Comparison of ENCODE assay signal across 8 cellular contexts in genomic region chr9:136328011-136328621, GRCh38. TPM values are rescaled to one million over a fixed set of nuclear protein-coding genes. Genes with fewer than 3 reads are reported as not detected.
A peak's percentile ranks its signal among the peaks of the same experiment; 100 is the strongest.
DNase-seq lines count a peak whose midpoint lies in the region; ATAC-seq and TF ChIP-seq lines count a peak whose summit lies in the region.

No MANE protein-coding gene starts in this region.

- no peaks in the 10 kb centered on the region for H3K36me3 ChIP-seq in A673 (ENCODE audit: insufficient read depth, low read length, poor library complexity, severe bottlenecking)
- no peaks in the 10 kb centered on the region for H3K36me3 ChIP-seq in HUES6 (ENCODE audit: control insufficient read depth, insufficient read depth, low read length)
- H3K36me3 ChIP-seq in mammary epithelial cell (ENCODE audit: insufficient read depth, low read length): no peaks in the 10 kb centered on the region

- DNase-seq in A673 (ENCODE audit: low spot score) (no peak), mammary epithelial cell (peak; percentile 47), mucosa of gallbladder (ENCODE audit: low spot score) (peak; percentile 37), NCI-H774 (lab: John Stamatoyannopoulos, UW) (no peak), putamen (ENCODE audit: low spot score) (no peak)

- ATAC-seq in HG02884 (IDR thresholded peaks at IDR 0.05; ENCODE audit: unreplicated experiment) (no peak), HG02571 (IDR thresholded peaks at IDR 0.05; ENCODE audit: unreplicated experiment) (no peak)

- WGBS in mammary epithelial cell (ENCODE audit: low coverage, missing lambda C conversion rate): 21% methylated on average over 10 of the region's 13 CpGs

- H4K20me1 ChIP-seq in mammary epithelial cell (ENCODE audit: insufficient read depth, low read length): no peaks in the 10 kb centered on the region

- H3K4me1 ChIP-seq in A673 (ENCODE audit: insufficient read depth, low read length, poor library complexity, severe bottlenecking) (peaks cover 25% of the 10 kb centered on the region), HUES6 (ENCODE audit: control insufficient read depth, insufficient read depth, low read length) (peaks cover 23% of the 10 kb centered on the region), mammary epithelial cell (ENCODE audit: insufficient read depth, low read length) (peaks cover 26% of the 10 kb centered on the region)

- H3K27me3 ChIP-seq in A673 (replicated peaks; ENCODE audit: insufficient read depth, low read depth, low read length, poor library complexity): no peaks in the 10 kb centered on the region
- no peaks in the 10 kb centered on the region for H3K27me3 ChIP-seq in HUES6 (ENCODE audit: control insufficient read depth, insufficient read depth, low read length)
- H3K27me3 ChIP-seq in mammary epithelial cell (ENCODE audit: insufficient read depth, low read length): no peaks in the 10 kb centered on the region

- peak overlapping the region; percentile 76 for H3K4me3 ChIP-seq in A673 (ENCODE audit: low read depth, low read length, poor library complexity, severe bottlenecking)
- H3K4me3 ChIP-seq in HUES6 (ENCODE audit: low read depth, low read length): peak overlapping the region; percentile 65
- peak overlapping the region; percentile 49 to 60 (median 57) for H3K4me3 ChIP-seq in mammary epithelial cell (replicated peaks in 1 of 3; ENCODE audit: insufficient read depth in 1 of 3, low read depth in 2 of 3, low read length in 3 of 3)

- CTCF ChIA-PET in A673 (lab: Charles Lee): no interaction called here
- CTCF ChIA-PET in mammary epithelial cell (lab: Charles Lee; ENCODE audit: low non-redundant PET): no interaction called here

- in situ Hi-C loops in mammary epithelial cell (cut with MboI; ENCODE audit: low sequenced_read_pairs in 2 of 2): loop anchor here in 1 of 2 donors (10.0 to 25.0 kb wide), 2 partner anchors 67 to 309 kb away; no protein-coding TSS in a partner anchor

- dilution Hi-C loops in mammary epithelial cell (cut with HindIII; ENCODE audit: low sequenced_read_pairs): no loop called here

- TF ChIP-seq CTCF in A673 (conservative IDR thresholded peaks at IDR 0.05; ENCODE audit: low read depth, low read length): no peak
- TF ChIP-seq CTCF in mammary epithelial cell (conservative IDR thresholded peaks at IDR 0.05 in 1 of 2, IDR thresholded peaks at IDR 0.05 in 1 of 2; ENCODE audit: extremely low read depth in 1 of 2, insufficient read depth in 1 of 2, low read depth in 1 of 2, low read length in 2 of 2): no peak

- no peak overlapping the region for H3K9ac ChIP-seq in HUES6 (ENCODE audit: low read length)
- H3K9ac ChIP-seq in mammary epithelial cell (ENCODE audit: insufficient read depth, low read length): no peak overlapping the region

- intact Hi-C loops in A673 (cut with micrococcal nuclease; ENCODE audit: unreplicated experiment): no loop called here
- intact Hi-C loops in mammary epithelial cell (cut with micrococcal nuclease): loop anchor here (5.0 kb wide), 1 partner anchor 34 kb away; the partner anchor contains the start of gene DNLZ

- BruUV-seq in A673 (replicated peaks; lab: Mats Ljungman, UMichigan) (no TSS peak), mammary epithelial cell (replicated peaks; lab: Mats Ljungman, UMichigan) (no TSS peak)

- H3K9me3 ChIP-seq in A673 (ENCODE audit: low read depth, low read length, poor library complexity, severe bottlenecking): no peaks in the 10 kb centered on the region
- no peaks in the 10 kb centered on the region for H3K9me3 ChIP-seq in HUES6 (ENCODE audit: control insufficient read depth, insufficient read depth, low read depth, low read length)
- H3K9me3 ChIP-seq in mammary epithelial cell (replicated peaks; ENCODE audit: insufficient read depth, low read length): no peaks in the 10 kb centered on the region

- POLR2A ChIA-PET in A673 (lab: Charles Lee; ENCODE audit: low non-redundant PET): no interaction called here

- H3K4me2 ChIP-seq in mammary epithelial cell (ENCODE audit: insufficient read depth, low read depth, low read length): peak overlapping the region; percentile 98

- H3K27ac ChIP-seq in A673 (ENCODE audit: low read depth, low read length, poor library complexity, severe bottlenecking) (peak overlapping the region; percentile 74), HUES6 (ENCODE audit: low read depth, low read length) (no peak overlapping the region), mammary epithelial cell (ENCODE audit: insufficient read depth, low read depth, low read length) (no peak overlapping the region)

- H3K79me2 ChIP-seq in mammary epithelial cell (ENCODE audit: insufficient read depth, low read length): peaks cover 4% of the 10 kb centered on the region

- H2AFZ ChIP-seq in mammary epithelial cell (ENCODE audit: low read depth, low read length): no peak overlapping the region

RNA-seq across cellular contexts. Expression of gene GPSM1, which starts 0.8 kb away (rescaled TPM):
- total RNA-seq in A673 (2021): 36.4 and 48.5 TPM in 2 replicates
- total RNA-seq in mammary epithelial cell: 10 to 100 TPM; 34.3 to 34.4 TPM
- 9.1 TPM for polyA plus RNA-seq in mammary epithelial cell
- polyA minus RNA-seq in mammary epithelial cell: 2.2 TPM
- total RNA-seq in mucosa of gallbladder: 24.6 TPM

RNA-seq across cellular contexts. Expression of gene CCDC187, which starts 24.2 kb away (rescaled TPM):
- not detected in 2 replicates for total RNA-seq in A673 (2021)
- under 1 TPM in 1 of 2 donors, not detected in 1; 0.05 TPM for total RNA-seq in mammary epithelial cell
- polyA plus RNA-seq in mammary epithelial cell: not detected
- polyA minus RNA-seq in mammary epithelial cell: not detected
- total RNA-seq in mucosa of gallbladder: 1.8 TPM

RNA-seq across cellular contexts. Expression of gene DNLZ, which starts 35.4 kb away (rescaled TPM):
- 32.7 and 37.3 TPM in 2 replicates for total RNA-seq in A673 (2021)
- 10 to 100 TPM; 11.7 to 33.9 TPM for total RNA-seq in mammary epithelial cell
- 13.8 TPM for polyA plus RNA-seq in mammary epithelial cell
- not detected for polyA minus RNA-seq in mammary epithelial cell
- total RNA-seq in mucosa of gallbladder: 16.4 TPM

RNA-seq across cellular contexts. Expression of gene CARD9, which starts 45.4 kb away (rescaled TPM):
- total RNA-seq in A673 (2021) (4.8 and 5.4 TPM in 2 replicates), mammary epithelial cell (1 to 10 TPM in 1 of 2 donors, under 1 TPM in 1; 0.47 to 1.0 TPM), mucosa of gallbladder (8.2 TPM)
- 0.14 TPM for polyA plus RNA-seq in mammary epithelial cell
- not detected for polyA minus RNA-seq in mammary epithelial cell

Comparison
In these comparisons a context has a peak if more than half of its experiments do, and no peak if none do; other contexts are left out.
1. DNase-seq: peak in mammary epithelial cell (single experiment) and mucosa of gallbladder (single experiment); none in A673 (single experiment), NCI-H774 (single experiment) and putamen (single experiment).
2. Peak in every context shown above with its lines, with median percentiles within 50 percentile points of each other: H3K4me3 ChIP-seq.